ENCODE assay signal across 11 cellular contexts in genomic region chr7:121873795-121874194, GRCh38. TPM values are rescaled to one million over a fixed set of nuclear protein-coding genes. Genes with fewer than 3 reads are reported as not detected.
DNase-seq lines count a peak whose midpoint lies in the region; ATAC-seq and TF ChIP-seq lines count a peak whose summit lies in the region.
"Had no signal": no experiment of that assay in that cellular context is flagged by ENCODE, and none has a peak within 500 bp of the region (broad histone marks: within the 10 kb centered on the region; RNA-seq: fewer than 3 reads in every experiment).

No MANE protein-coding gene starts in this region.

- H3K27ac Mint-ChIP-seq in CD8-positive, alpha-beta T cell: no peak overlapping the region
- H3K27ac Mint-ChIP-seq: T-helper 1 cell treated with Interleukin-12 subunit alpha and Interleukin-12 subunit beta and Interleukin-4 antibody, amounts not matched to agents 30 μg/mL and 1 μg/mL, for 36 hours had no signal

- no peaks in the 10 kb centered on the region for H3K79me2 ChIP-seq in smooth muscle cell (ENCODE audit: low read depth)

- H3K4me1 Mint-ChIP-seq in CD8-positive, alpha-beta T cell (ENCODE audit: low read depth): peaks cover 5% of the 10 kb centered on the region

- H4K20me1 ChIP-seq in smooth muscle cell (ENCODE audit: low read depth): no peaks in the 10 kb centered on the region

- peaks cover 22% of the 10 kb centered on the region for H3K27me3 Mint-ChIP-seq in CD8-positive, alpha-beta T cell (ENCODE audit: low read depth)

- H3K4me1 ChIP-seq in iPS-20b (ENCODE audit: insufficient read depth, low read length) (peaks cover 22% of the 10 kb centered on the region; the same call in 1 of the 2 replicates), smooth muscle cell (ENCODE audit: low read depth) (peaks cover 13% of the 10 kb centered on the region)
- H3K4me1 ChIP-seq in effector memory CD4-positive, alpha-beta T cell (ENCODE audit: control insufficient read depth, insufficient read depth, low read length, poor library complexity, severe bottlenecking): no peaks in the 10 kb centered on the region
- H3K4me1 ChIP-seq in CD8-positive, alpha-beta T cell (ENCODE audit: insufficient read depth, low read length): no peaks in the 10 kb centered on the region

- intact Hi-C loops in CD8-positive, alpha-beta T cell (cut with DNase I, micrococcal nuclease): loop anchor here in 1 of 2 experiments (10.0 kb wide), 1 partner anchor 61 kb away; no protein-coding TSS in a partner anchor

- no peak for TF ChIP-seq CTCF in smooth muscle cell (IDR thresholded peaks at IDR 0.05; ENCODE audit: borderline replicate concordance, insufficient read depth, poor library complexity, severe bottlenecking)
- TF ChIP-seq CTCF in CD8-positive, alpha-beta T cell (IDR thresholded peaks at IDR 0.05): no peak

- no peaks in the 10 kb centered on the region for H3F3A ChIP-seq in smooth muscle cell (ENCODE audit: low read depth)

- peak overlapping the region; percentile 64 for H3K27ac ChIP-seq in angular gyrus (ENCODE audit: low read depth, low read length)
- H3K27ac ChIP-seq in iPS-20b (ENCODE audit: low read length): peak overlapping the region; percentile 79
- no peak overlapping the region for H3K27ac ChIP-seq in smooth muscle cell (ENCODE audit: low read depth)
- H3K27ac ChIP-seq in effector memory CD4-positive, alpha-beta T cell (ENCODE audit: insufficient read depth, low read length, poor library complexity, severe bottlenecking): no peak overlapping the region
- no peak overlapping the region for H3K27ac ChIP-seq in CD8-positive, alpha-beta T cell (ENCODE audit: low read depth, low read length)

- peak overlapping the region; percentile 82 for H2AFZ ChIP-seq in smooth muscle cell (ENCODE audit: low read depth)

- no peak overlapping the region for H3K4me3 Mint-ChIP-seq in CD8-positive, alpha-beta T cell

- H3K9ac ChIP-seq in iPS-20b (ENCODE audit: low read depth, low read length) (peak overlapping the region; percentile 97; the same call in 1 of the 2 replicates), smooth muscle cell (ENCODE audit: low read depth) (no peak overlapping the region)

- H3K36me3 ChIP-seq in iPS-20b (ENCODE audit: insufficient read depth, low read depth, low read length) (peaks cover 6% of the 10 kb centered on the region; the same call in 1 of the 2 replicates), smooth muscle cell (ENCODE audit: low read depth) (no peaks in the 10 kb centered on the region)
- no peaks in the 10 kb centered on the region for H3K36me3 ChIP-seq in effector memory CD4-positive, alpha-beta T cell (ENCODE audit: control insufficient read depth, insufficient read depth, low read length)
- H3K36me3 ChIP-seq in CD8-positive, alpha-beta T cell (ENCODE audit: insufficient read depth, low read length): no peaks in the 10 kb centered on the region

- ATAC-seq in HG03354 (IDR thresholded peaks at IDR 0.05; ENCODE audit: poor library complexity, severe bottlenecking, unreplicated experiment): peak; percentile 13
- no peak for ATAC-seq in CD8-positive, alpha-beta T cell

- H3K4me3 ChIP-seq in iPS-20b (ENCODE audit: low read length) (peak overlapping the region; percentile 88), smooth muscle cell (peak overlapping the region; percentile 73)
- no peak overlapping the region for H3K4me3 ChIP-seq in effector memory CD4-positive, alpha-beta T cell (ENCODE audit: insufficient read depth, low read depth, low read length, poor library complexity, severe bottlenecking)
- H3K4me3 ChIP-seq in CD8-positive, alpha-beta T cell (ENCODE audit: low read depth, low read length): no peak overlapping the region

- no peaks in the 10 kb centered on the region for H3K9me3 Mint-ChIP-seq in CD8-positive, alpha-beta T cell
- H3K9me3 Mint-ChIP-seq: T-helper 1 cell treated with Interleukin-12 subunit alpha and Interleukin-12 subunit beta and Interleukin-4 antibody, amounts not matched to agents 30 μg/mL and 1 μg/mL, for 36 hours had no signal

- CTCF ChIA-PET in CD8-positive, alpha-beta T cell (lab: Charles Lee): no interaction called here

- under 1% methylated on average over 10 of the region's 10 CpGs for WGBS in smooth muscle cell (ENCODE audit: low lambda C conversion rate)

- POLR2A ChIA-PET in CD8-positive, alpha-beta T cell (lab: Charles Lee): no interaction called here

- H3K27me3 ChIP-seq in iPS-20b (ENCODE audit: insufficient read depth, low read length) (peaks cover 8% of the 10 kb centered on the region; the same call in 1 of the 2 replicates), smooth muscle cell (ENCODE audit: low read depth) (peaks cover 78% of the 10 kb centered on the region)
- peaks cover 3% of the 10 kb centered on the region for H3K27me3 ChIP-seq in effector memory CD4-positive, alpha-beta T cell (replicated peaks; ENCODE audit: control insufficient read depth, insufficient read depth, low read length, poor library complexity, severe bottlenecking)
- no peaks in the 10 kb centered on the region for H3K27me3 ChIP-seq in CD8-positive, alpha-beta T cell (ENCODE audit: insufficient read depth, low read length)

- DNase-seq in smooth muscle cell (lab: John Stamatoyannopoulos, UW; ENCODE audit: unreplicated experiment): no peak
- DNase-seq in effector memory CD4-positive, alpha-beta T cell: no peak
- no peak for DNase-seq in NOMO-1 treated with dmso at 0.1 percent for 144 hours (lab: John Stamatoyannopoulos, UW; ENCODE audit: unreplicated experiment)
- no peak for DNase-seq in HK-2 (ENCODE audit: unreplicated experiment)
- no peak for DNase-seq in CD8-positive, alpha-beta T cell
- DNase-seq: central memory CD4-positive, alpha-beta T cell; stimulated activated CD4-positive, alpha-beta T cell treated with anti-CD3 and anti-CD28 coated beads, Interleukin-2, amount 100 ng/mL, for 24 hours had no signal

- H3K36me3 Mint-ChIP-seq in CD8-positive, alpha-beta T cell: no peaks in the 10 kb centered on the region

- H3K9me3 ChIP-seq in iPS-20b (ENCODE audit: insufficient read depth, low read depth, low read length) (no peaks in the 10 kb centered on the region), smooth muscle cell (replicated peaks; ENCODE audit: low read depth) (no peaks in the 10 kb centered on the region)
- no peaks in the 10 kb centered on the region for H3K9me3 ChIP-seq in effector memory CD4-positive, alpha-beta T cell (ENCODE audit: control insufficient read depth, low read length)
- H3K9me3 ChIP-seq in CD8-positive, alpha-beta T cell (ENCODE audit: low read length): no peaks in the 10 kb centered on the region

- H3K4me2 ChIP-seq in smooth muscle cell: peak overlapping the region; percentile 99

RNA-seq across cellular contexts. Expression of gene PTPRZ1, which starts 0.8 kb away (rescaled TPM):
- 2.1 and 3.1 TPM in 2 replicates for total RNA-seq in smooth muscle cell
- polyA plus RNA-seq in smooth muscle cell: 0.13 and 0.56 TPM in 2 replicates
- not detected for total RNA-seq in CD8-positive, alpha-beta T cell

Comparison
In these comparisons a context has a peak if more than half of its experiments do, and no peak if none do; other contexts are left out.
1. H3K27ac ChIP-seq: peak in angular gyrus (single experiment) and iPS-20b (single experiment); none in smooth muscle cell (single experiment), effector memory CD4-positive, alpha-beta T cell (single experiment) and CD8-positive, alpha-beta T cell (single experiment).
2. H3K4me3 ChIP-seq: peak in iPS-20b (single experiment) and smooth muscle cell (single experiment); none in effector memory CD4-positive, alpha-beta T cell (single experiment) and CD8-positive, alpha-beta T cell (single experiment).